ENCODE assay signal across 23 cellular contexts in the genomic region with DNA sequence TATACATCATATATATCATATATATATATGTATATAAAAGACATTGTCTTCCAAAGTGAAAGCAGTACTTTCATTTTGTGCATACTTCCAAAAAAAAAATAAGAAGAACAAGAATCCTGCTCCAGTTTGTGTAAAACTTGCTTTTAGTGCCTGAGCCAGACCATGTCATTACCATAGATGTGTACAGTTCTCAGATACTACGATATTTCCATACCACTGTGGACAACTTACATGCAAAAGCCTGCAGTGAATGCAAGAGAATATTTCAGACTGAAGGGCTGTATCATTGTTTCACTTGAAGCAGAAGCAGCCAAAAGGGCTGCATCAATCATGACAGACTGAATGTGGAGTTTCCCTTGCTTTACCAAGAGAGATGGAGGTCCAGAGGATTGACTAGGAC.
"Had no signal": no experiment of that assay in that cellular context is flagged by ENCODE, and none has a peak within 500 bp of the region (broad histone marks: within the 10 kb centered on the region; RNA-seq: fewer than 3 reads in every experiment).

No MANE protein-coding gene starts in this region.

- H3K9me3 ChIP-seq: colonic mucosa had no signal

- H3K4me1 ChIP-seq: breast epithelium, colonic mucosa, left lung, spleen had no signal

- H3K36me3 ChIP-seq: breast epithelium, colonic mucosa, left lung, spleen had no signal

- DNase-seq: activated B cell treated with CpG ODN at 0.5 μM for 24 hours; activated CD4-positive, alpha-beta memory T cell treated with anti-CD3 and anti-CD28 coated beads for 36 hours; activated CD4-positive, alpha-beta T cell treated with anti-CD3 and anti-CD28 coated beads for 4 hours; activated CD8-positive, alpha-beta memory T cell treated with anti-CD3 and anti-CD28 coated beads, Interleukin-2, amount 10 ng/mL, durations not matched to agents 7 days and 5 days; activated gamma-delta T cell; activated T-cell treated with anti-CD3 and anti-CD28 coated beads for 4 hours; colonic mucosa; dorsolateral prefrontal cortex; effector memory CD8-positive, alpha-beta T cell; foreskin melanocyte; kidney; left lung; naive B cell; spleen; stimulated activated CD4-positive, alpha-beta T cell treated with anti-CD3 and anti-CD28 coated beads, Interleukin-4, amount 100 ng/mL, for 1 hour; stimulated activated naive CD4-positive, alpha-beta T cell; T-helper 17 cell had no signal

- H3K36me3 Mint-ChIP-seq: activated CD4-positive, alpha-beta memory T cell treated with anti-CD3 and anti-CD28 coated beads for 36 hours; activated CD8-positive, alpha-beta memory T cell treated with anti-CD3 and anti-CD28 coated beads, Interleukin-2, amount 10 ng/mL, durations not matched to agents 7 days and 5 days; activated naive CD4-positive, alpha-beta T cell treated with anti-CD3 and anti-CD28 coated beads, Interleukin-2, amount 50 U/mL, for 24 hours; naive B cell had no signal

- H3K9me3 Mint-ChIP-seq: neural crest cell had no signal

- H3K27ac ChIP-seq: breast epithelium, colonic mucosa, dorsolateral prefrontal cortex, left lung, spleen had no signal

- H3K4me3 ChIP-seq: breast epithelium, colonic mucosa, dorsolateral prefrontal cortex, left lung, lung, spleen had no signal

- H3K27me3 ChIP-seq: breast epithelium, colonic mucosa, dorsolateral prefrontal cortex, left lung, spleen had no signal

- ATAC-seq: activated CD8-positive, alpha-beta memory T cell treated with anti-CD3 and anti-CD28 coated beads, Interleukin-2, amount 10 ng/mL, durations not matched to agents 7 days and 5 days; effector memory CD8-positive, alpha-beta T cell; esophagus mucosa; left lung; T-helper 17 cell had no signal

- H3K27ac Mint-ChIP-seq: activated B cell treated with CpG ODN at 0.5 μM for 24 hours; activated CD4-positive, alpha-beta memory T cell treated with anti-CD3 and anti-CD28 coated beads for 36 hours; activated CD8-positive, alpha-beta memory T cell treated with anti-CD3 and anti-CD28 coated beads, Interleukin-2, amount 10 ng/mL, durations not matched to agents 7 days and 5 days; activated naive CD4-positive, alpha-beta T cell treated with anti-CD3 and anti-CD28 coated beads, Interleukin-2, amount 50 U/mL, for 24 hours; effector memory CD8-positive, alpha-beta T cell; naive B cell; progenitor cell of endocrine pancreas; T-helper 17 cell had no signal
